Comparison of ENCODE assay signal across 23 cellular contexts in genomic region chr7:82959528-82959927, GRCh38.
DNase-seq lines count a peak whose midpoint lies in the region; ATAC-seq, FAIRE-seq and TF ChIP-seq lines count a peak whose summit lies in the region.
"Had no signal": no experiment of that assay in that cellular context is flagged by ENCODE, and none has a peak within 500 bp of the region (broad histone marks: within the 10 kb centered on the region; RNA-seq: fewer than 3 reads in every experiment).

No MANE protein-coding gene starts in this region.

- no peak overlapping the region for H3K4me2 ChIP-seq in HepG2 (ENCODE audit: low read depth, low read length)
- H3K4me2 ChIP-seq in Karpas-422 (ENCODE audit: low read depth, low read length, poor library complexity, severe bottlenecking) = no peak overlapping the region

- no peaks in the 10 kb centered on the region for H3K27me3 ChIP-seq in HepG2 (ENCODE audit: control insufficient read depth in 1 of 2, insufficient read depth in 2 of 2, low read length in 2 of 2)
- H3K27me3 ChIP-seq in right lobe of liver = no peaks in the 10 kb centered on the region
- no peaks in the 10 kb centered on the region for H3K27me3 ChIP-seq in lower lobe of right lung (ENCODE audit: low read depth)
- H3K27me3 ChIP-seq in Karpas-422 (ENCODE audit: low read length) = no peaks in the 10 kb centered on the region
- H3K27me3 ChIP-seq in naive thymus-derived CD4-positive, alpha-beta T cell (ENCODE audit: control insufficient read depth in 2 of 2, insufficient read depth in 2 of 2, low read length in 2 of 2) = no peaks in the 10 kb centered on the region
- H3K27me3 ChIP-seq: BLaER1 had no signal

- H3K9ac ChIP-seq in HepG2 (ENCODE audit: insufficient read depth, low read depth, low read length) = no peak overlapping the region
- H3K9ac ChIP-seq in Karpas-422 (ENCODE audit: low read length) = no peak overlapping the region
- H3K9ac ChIP-seq: BLaER1, GM23248 had no signal

- WGBS in HepG2 (ENCODE audit: low lambda C conversion rate) = 5% methylated on average over 2 of the region's 2 CpGs
- WGBS in right lobe of liver (ENCODE audit: insufficient coverage, low coverage, low lambda C conversion rate, missing lambda C conversion rate) = 25% methylated on average over 2 of the region's 2 CpGs

- H3K9me3 Mint-ChIP-seq in naive thymus-derived CD4-positive, alpha-beta T cell = peaks cover 0 to 7% (median 1%) of the 10 kb centered on the region in 11 donors

- POLR2A ChIA-PET in HepG2 (lab: Yijun Ruan, JAX) = no interaction called here
- POLR2A ChIA-PET in naive thymus-derived CD4-positive, alpha-beta T cell (lab: Charles Lee) = no interaction called here

- DNase-seq in HepG2 (ENCODE audit: low spot score) = no peak
- DNase-seq in right lobe of liver = no peak
- no peak for DNase-seq in lower lobe of right lung
- DNase-seq in urothelium cell line (ENCODE audit: low spot score) = no peak
- no peak for DNase-seq in Karpas-422
- no peak for DNase-seq in naive thymus-derived CD4-positive, alpha-beta T cell
- DNase-seq: CD4-positive, CD25-positive, alpha-beta regulatory T cell; CD8-positive, alpha-beta T cell; DMS53; DMS79 treated with DMSO at 0.1 percent for 48 hours; GF-D8; GM23248; H7; HCEC 1CT had no signal

- H2AFZ ChIP-seq in HepG2 (ENCODE audit: low read length) (no peak overlapping the region), Karpas-422 (ENCODE audit: low read length) (no peak overlapping the region)
- H2AFZ ChIP-seq: GM23248 had no signal

- no peak for TF ChIP-seq CTCF in HepG2 (CRISPR knock-in tag; IDR thresholded peaks at IDR 0.05)
- TF ChIP-seq CTCF in right lobe of liver (IDR thresholded peaks at IDR 0.05) = no peak
- TF ChIP-seq CTCF in lower lobe of right lung (IDR thresholded peaks at IDR 0.05) = no peak

- no peaks in the 10 kb centered on the region for H3K9me2 ChIP-seq in Karpas-422 (replicated peaks; ENCODE audit: insufficient read depth, low read length)

- H3K27ac Mint-ChIP-seq in naive thymus-derived CD4-positive, alpha-beta T cell = no peak overlapping the region
- H3K27ac Mint-ChIP-seq: B cell; CD4-positive, CD25-positive, alpha-beta regulatory T cell; CD8-positive, alpha-beta T cell had no signal

- TF ChIP-seq EP300 in HepG2 (IDR thresholded peaks at IDR 0.05; ENCODE audit: low read depth in 2 of 2, low read length in 2 of 2) (no peak), HepG2 (CRISPR knock-in tag; IDR thresholded peaks at IDR 0.05; ENCODE audit: borderline replicate concordance) (no peak)

- intact Hi-C loops in HepG2 (cut with micrococcal nuclease; ENCODE audit: unreplicated experiment) = no loop called here
- intact Hi-C loops in right lobe of liver (cut with DNase I) = no loop called here
- intact Hi-C loops in lower lobe of right lung (cut with DNase I) = no loop called here
- intact Hi-C loops in naive thymus-derived CD4-positive, alpha-beta T cell (cut with micrococcal nuclease) = no loop called here

- H3K27me3 Mint-ChIP-seq in naive thymus-derived CD4-positive, alpha-beta T cell = no peaks in the 10 kb centered on the region
- H3K27me3 Mint-ChIP-seq: B cell; CD4-positive, CD25-positive, alpha-beta regulatory T cell had no signal

- H3K27ac ChIP-seq in HepG2 (ENCODE audit: extremely low read length, insufficient read depth, low read length) (no peak overlapping the region), right lobe of liver (no peak overlapping the region), lower lobe of right lung (no peak overlapping the region), Karpas-422 (ENCODE audit: low read length) (no peak overlapping the region)
- no peak overlapping the region for H3K27ac ChIP-seq in naive thymus-derived CD4-positive, alpha-beta T cell (ENCODE audit: low read depth, low read length)
- H3K27ac ChIP-seq: 22Rv1, BLaER1, C4-2B, GM23248 had no signal

- H3K9me3 ChIP-seq in HepG2 (ENCODE audit: low read length) = no peaks in the 10 kb centered on the region
- H3K9me3 ChIP-seq in right lobe of liver = no peaks in the 10 kb centered on the region
- no peaks in the 10 kb centered on the region for H3K9me3 ChIP-seq in lower lobe of right lung
- H3K9me3 ChIP-seq in Karpas-422 (ENCODE audit: low read length) = peaks cover 20% of the 10 kb centered on the region
- H3K9me3 ChIP-seq in naive thymus-derived CD4-positive, alpha-beta T cell (ENCODE audit: control insufficient read depth in 2 of 3, low read length in 3 of 3) = no peaks in the 10 kb centered on the region
- H3K9me3 ChIP-seq: BLaER1 had no signal

- H4K20me1 ChIP-seq in HepG2 (ENCODE audit: insufficient read depth, low read length) = no peaks in the 10 kb centered on the region
- H4K20me1 ChIP-seq in Karpas-422 (ENCODE audit: insufficient read depth, low read depth, low read length) = no peaks in the 10 kb centered on the region
- H4K20me1 ChIP-seq: BLaER1 had no signal

- ATAC-seq in HepG2 (no peak), right lobe of liver (no peak), lower lobe of right lung (peak; percentile 34 to 42)
- no peak for ATAC-seq in naive thymus-derived CD4-positive, alpha-beta T cell
- ATAC-seq: CD8-positive, alpha-beta T cell had no signal

- H3K36me3 Mint-ChIP-seq in naive thymus-derived CD4-positive, alpha-beta T cell = no peaks in the 10 kb centered on the region
- H3K36me3 Mint-ChIP-seq: CD4-positive, CD25-positive, alpha-beta regulatory T cell; CD8-positive, alpha-beta T cell had no signal

- H3K4me3 ChIP-seq in HepG2 (replicated peaks in 1 of 3; ENCODE audit: insufficient read depth in 1 of 3, low read depth in 2 of 3, low read length in 3 of 3) (no peak overlapping the region), right lobe of liver (no peak overlapping the region), lower lobe of right lung (no peak overlapping the region), Karpas-422 (ENCODE audit: low read length) (no peak overlapping the region)
- H3K4me3 ChIP-seq in naive thymus-derived CD4-positive, alpha-beta T cell (ENCODE audit: low read length) = no peak overlapping the region
- H3K4me3 ChIP-seq: BLaER1, GM23248 had no signal

- H3K79me2 ChIP-seq in HepG2 (ENCODE audit: insufficient read depth, low read length) (no peaks in the 10 kb centered on the region), Karpas-422 (ENCODE audit: low read length) (no peaks in the 10 kb centered on the region)

- FAIRE-seq in HepG2 (lab: Jason Lieb, UNC) (no peak), urothelium cell line (lab: Jason Lieb, UNC) (peak; percentile 9)
- FAIRE-seq: A204.1, D721Med, GM12891, GM18507, H1 had no signal

- CTCF ChIA-PET in HepG2 (lab: Yijun Ruan, JAX; ENCODE audit: low intra/inter-chr PET ratio, low total read pairs) = no interaction called here
- CTCF ChIA-PET in naive thymus-derived CD4-positive, alpha-beta T cell (lab: Charles Lee) = no interaction called here

- no peak for TF ChIP-seq RAD21 in HepG2 (CRISPR knock-in tag; IDR thresholded peaks at IDR 0.05)

- H3K4me1 Mint-ChIP-seq in naive thymus-derived CD4-positive, alpha-beta T cell = no peaks in the 10 kb centered on the region
- H3K4me1 Mint-ChIP-seq: B cell; CD4-positive, CD25-positive, alpha-beta regulatory T cell had no signal

- TF ChIP-seq POLR2A in HepG2 (IDR thresholded peaks at IDR 0.05; ENCODE audit: insufficient read depth in 1 of 2, low read depth in 2 of 2, low read length in 2 of 2) (no peak), right lobe of liver (IDR thresholded peaks at IDR 0.05) (no peak)

- H3K4me1 ChIP-seq in HepG2 (ENCODE audit: insufficient read depth, low read length) (no peaks in the 10 kb centered on the region), right lobe of liver (no peaks in the 10 kb centered on the region), lower lobe of right lung (no peaks in the 10 kb centered on the region), Karpas-422 (ENCODE audit: low read length) (no peaks in the 10 kb centered on the region)
- no peaks in the 10 kb centered on the region for H3K4me1 ChIP-seq in naive thymus-derived CD4-positive, alpha-beta T cell (ENCODE audit: control insufficient read depth in 2 of 2, insufficient read depth in 2 of 2, low read length in 2 of 2)

- H3K4me3 Mint-ChIP-seq in naive thymus-derived CD4-positive, alpha-beta T cell = no peak overlapping the region
- H3K4me3 Mint-ChIP-seq: B cell; CD4-positive, CD25-positive, alpha-beta regulatory T cell; CD8-positive, alpha-beta T cell had no signal

- H3K36me3 ChIP-seq in HepG2 (replicated peaks in 1 of 2; ENCODE audit: control insufficient read depth in 1 of 2, insufficient read depth in 2 of 2, low read length in 2 of 2) = no peaks in the 10 kb centered on the region
- H3K36me3 ChIP-seq in right lobe of liver = no peaks in the 10 kb centered on the region
- H3K36me3 ChIP-seq in lower lobe of right lung = no peaks in the 10 kb centered on the region
- H3K36me3 ChIP-seq in Karpas-422 (ENCODE audit: insufficient read depth, low read length) = no peaks in the 10 kb centered on the region
- no peaks in the 10 kb centered on the region for H3K36me3 ChIP-seq in naive thymus-derived CD4-positive, alpha-beta T cell (ENCODE audit: control insufficient read depth in 2 of 3, insufficient read depth in 3 of 3, low read length in 3 of 3)
- H3K36me3 ChIP-seq: BLaER1 had no signal

- in situ Hi-C loops in HepG2 (cut with HindIII; ENCODE audit: extremely low pct_ligation_motif_present, low pct_unique_long_range_greater_than_20kb) = no loop called here

- no TSS peak for BruUV-seq in HepG2 (replicated peaks; lab: Mats Ljungman, UMichigan)

TF ChIP-seq in HepG2, 621 proteins besides CTCF, POLR2A, EP300 and RAD21:
- TF ChIP-seq RARG (CRISPR knock-in tag; IDR thresholded peaks at IDR 0.05; ENCODE audit: low read depth) = no peak
- 0 out of 2 replicates have a peak, but pooled peaks have one; percentile 6 for TF ChIP-seq CEBPB (IDR thresholded peaks at IDR 0.05; ENCODE audit: borderline replicate concordance, low read depth, low read length)

Comparison
In these comparisons a context has a peak if more than half of its experiments do, and no peak if none do; other contexts are left out.
1. ATAC-seq: peak in lower lobe of right lung (2 of 2); none in HepG2 (single experiment), right lobe of liver (0 of 4) and naive thymus-derived CD4-positive, alpha-beta T cell (single experiment).